Comparison of ENCODE assay signal across 1 cellular context in genomic region chr5:90940227-90940995, GRCh38.
TF ChIP-seq lines count a peak whose summit lies in the region.

No MANE protein-coding gene starts in this region.

TF ChIP-seq in HepG2, 621 proteins besides CTCF, POLR2A, EP300 and RAD21 (continued from another document):
- TF ChIP-seq ZNF407 (CRISPR knock-in tag; IDR thresholded peaks at IDR 0.05; ENCODE audit: not compliant biosample characterization): no peak
- no peak for TF ChIP-seq MEIS2 (CRISPR knock-in tag; IDR thresholded peaks at IDR 0.05)
- TF ChIP-seq ZNF354B (CRISPR knock-in tag; IDR thresholded peaks at IDR 0.05): no peak
- TF ChIP-seq ZBTB26 (CRISPR knock-in tag; IDR thresholded peaks at IDR 0.05; ENCODE audit: borderline replicate concordance): no peak
- TF ChIP-seq ZHX2 (IDR thresholded peaks at IDR 0.05; ENCODE audit: low read depth): no peak
- TF ChIP-seq ZHX2 (CRISPR knock-in tag; IDR thresholded peaks at IDR 0.05; ENCODE audit: borderline replicate concordance): no peak
